12 cellular contexts compared by ENCODE assay signal in the genomic region with DNA sequence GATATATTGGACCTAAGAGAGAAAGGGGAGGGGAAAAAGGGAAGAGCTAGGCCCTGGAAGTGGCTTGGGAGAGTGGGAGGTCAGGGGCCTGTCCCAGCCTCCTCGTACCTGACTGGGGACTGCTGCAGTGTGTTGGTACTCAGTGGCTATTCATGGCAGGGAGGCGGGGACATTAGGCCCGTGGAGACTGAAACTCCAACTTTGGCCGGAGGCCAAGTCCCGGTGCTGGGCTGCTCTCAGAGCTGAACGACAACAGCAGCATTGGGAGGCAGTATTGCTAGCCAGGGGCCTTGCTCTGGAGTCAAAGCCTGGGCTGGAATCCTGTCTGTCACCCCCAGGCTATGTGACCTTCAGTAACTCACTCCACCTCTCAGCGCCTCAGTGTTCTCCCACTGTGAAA. TPM values are rescaled to one million over a fixed set of nuclear protein-coding genes. Genes with fewer than 3 reads are reported as not detected.
DNase-seq lines count a peak whose midpoint lies in the region; ATAC-seq and TF ChIP-seq lines count a peak whose summit lies in the region.
"Had no signal": no experiment of that assay in that cellular context is flagged by ENCODE, and none has a peak within 500 bp of the region (broad histone marks: within the 10 kb centered on the region; RNA-seq: fewer than 3 reads in every experiment).

No MANE protein-coding gene starts in this region.

- no peak overlapping the region for H3K4me3 ChIP-seq in heart left ventricle
- H3K4me3 ChIP-seq: GM12878, smooth muscle cell had no signal

- H3K4me1 ChIP-seq in heart left ventricle, result peaks cover 0 to 74% (median 45%) of the 10 kb centered on the region in 12 donors

- peaks cover 0 to 66% (median 12%) of the 10 kb centered on the region in 9 donors for H3K36me3 ChIP-seq in heart left ventricle

- WGBS in heart left ventricle, 4 donors, result 11 to 22% (median 16%) methylated on average over 4 to 7 of the region's 7 CpGs

- H3K9me3 ChIP-seq in heart left ventricle, result no peaks in the 10 kb centered on the region

- no peaks in the 10 kb centered on the region for H3K27me3 ChIP-seq in heart left ventricle

- ATAC-seq in heart left ventricle, result peak; percentile 80 to 92 (median 90)
- ATAC-seq: CD8-positive, alpha-beta T cell had no signal

- no peak for TF ChIP-seq CTCF in heart left ventricle (IDR thresholded peaks at IDR 0.05)

- H3K27ac ChIP-seq in heart left ventricle, result peak overlapping the region in 10 of 12 donors; percentile 34 to 74 (median 56)

- intact Hi-C loops in heart left ventricle (cut with DNase I), result no loop called here
- intact Hi-C loops in posterior vena cava (cut with DNase I), result no loop called here

- DNase-seq in COLO668 (lab: John Stamatoyannopoulos, UW; ENCODE audit: unreplicated experiment), result peak; percentile 67
- peak; percentile 68 for DNase-seq in NCI-H510A treated with DMSO at 0.1 percent for 48 hours (lab: John Stamatoyannopoulos, UW)
- peak; percentile 89 to 92 (median 91) for DNase-seq in heart left ventricle
- peak; percentile 90 for DNase-seq in posterior vena cava (ENCODE audit: low spot score)
- no peak for DNase-seq in NCI-H2171 treated with DMSO at 0.1 percent for 48 hours (lab: John Stamatoyannopoulos, UW)
- DNase-seq in activated CD4-positive, alpha-beta T cell treated with anti-CD3 and anti-CD28 coated beads, Interleukin-2, amount 50 U/mL, for 48 hours, result no peak
- no peak for DNase-seq in activated effector memory CD4-positive, alpha-beta T cell treated with Interleukin-2 at 50 U/mL for 16 hours
- DNase-seq in NCI-H524 treated with DMSO at 0.1 percent for 48 hours (lab: John Stamatoyannopoulos, UW), result no peak
- DNase-seq: activated T-cell treated with anti-CD3 and anti-CD28 coated beads, Interleukin-2, amount 50 U/mL, for 48 hours; CD8-positive, alpha-beta T cell had no signal

- TF ChIP-seq POLR2A in heart left ventricle (IDR thresholded peaks at IDR 0.05), result no peak

RNA-seq across cellular contexts. Expression of gene NEURL1B, which starts 37.8 kb away (rescaled TPM):
- total RNA-seq in heart left ventricle (10 to 100 TPM; 16.1 to 47.1 (median 25.8) TPM), posterior vena cava (10 to 100 TPM; 32.9 to 38.6 TPM)
- 10 to 100 TPM; 11.8 to 37.9 TPM for polyA plus RNA-seq in heart left ventricle

Comparison
In these comparisons a context has a peak if more than half of its experiments do, and no peak if none do; other contexts are left out.
1. DNase-seq: peak in COLO668 (single experiment), NCI-H510A treated with DMSO at 0.1 percent for 48 hours (single experiment), heart left ventricle (5 of 5) and posterior vena cava (single experiment); none in NCI-H2171 treated with DMSO at 0.1 percent for 48 hours (single experiment), activated CD4-positive, alpha-beta T cell treated with anti-CD3 and anti-CD28 coated beads, Interleukin-2, amount 50 U/mL, for 48 hours (0 of 2), activated effector memory CD4-positive, alpha-beta T cell treated with Interleukin-2 at 50 U/mL for 16 hours (single experiment) and NCI-H524 treated with DMSO at 0.1 percent for 48 hours (single experiment).